23 cellular contexts compared by ENCODE assay signal in genomic region chr4:5804656-5805055, GRCh38.
A peak's percentile ranks its signal among the peaks of the same experiment; 100 is the strongest.
DNase-seq lines count a peak whose midpoint lies in the region; ATAC-seq and TF ChIP-seq lines count a peak whose summit lies in the region.
"Had no signal": no experiment of that assay in that cellular context is flagged by ENCODE, and none has a peak within 500 bp of the region (broad histone marks: within the 10 kb centered on the region; RNA-seq: fewer than 3 reads in every experiment).

No MANE protein-coding gene starts in this region.

- TF ChIP-seq CTCF in 22Rv1 (IDR thresholded peaks at IDR 0.05), result peak; percentile 52
- peak; percentile 17; the same call in 1 of the 3 replicates for TF ChIP-seq CTCF in GM12872 (IDR thresholded peaks at IDR 0.05; ENCODE audit: insufficient read depth, low read depth, low read length)
- TF ChIP-seq CTCF in NB4 (IDR thresholded peaks at IDR 0.05; ENCODE audit: low read depth, low read length), result peak; percentile 92
- peak; percentile 25 for TF ChIP-seq CTCF in epithelial cell of proximal tubule (conservative IDR thresholded peaks at IDR 0.05; ENCODE audit: low read depth, low read length)
- no peak for TF ChIP-seq CTCF in endothelial cell (IDR thresholded peaks at IDR 0.05; ENCODE audit: unreplicated experiment)
- no peak for TF ChIP-seq CTCF in A673 (conservative IDR thresholded peaks at IDR 0.05; ENCODE audit: low read depth, low read length)

- no TSS peak for BruUV-seq in A673 (replicated peaks; lab: Mats Ljungman, UMichigan)

- H3K4me3 Mint-ChIP-seq in endothelial cell (ENCODE audit: unreplicated experiment), result no peak overlapping the region
- H3K4me3 Mint-ChIP-seq: activated CD8-positive, alpha-beta T cell treated with anti-CD3 and anti-CD28 coated beads, Interleukin-2, amount 10 ng/mL, durations not matched to agents 7 days and 5 days; CD4-positive, CD25-positive, alpha-beta regulatory T cell; dendritic cell treated with granulocyte-macrophage colony-stimulating factor and Interleukin-4, amounts not matched to agents 40 ng/mL and 50 ng/mL, for 4 days; mesothelial cell of epicardium; natural killer cell had no signal

- H3K9me3 Mint-ChIP-seq in endothelial cell (ENCODE audit: unreplicated experiment), result no peaks in the 10 kb centered on the region
- H3K9me3 Mint-ChIP-seq: CD4-positive, CD25-positive, alpha-beta regulatory T cell; dendritic cell treated with granulocyte-macrophage colony-stimulating factor and Interleukin-4, amounts not matched to agents 40 ng/mL and 50 ng/mL, for 4 days; mesothelial cell of epicardium; natural killer cell had no signal

- H3K27me3 Mint-ChIP-seq in endothelial cell (ENCODE audit: unreplicated experiment), result no peaks in the 10 kb centered on the region
- H3K27me3 Mint-ChIP-seq: dendritic cell treated with granulocyte-macrophage colony-stimulating factor and Interleukin-4, amounts not matched to agents 40 ng/mL and 50 ng/mL, for 4 days had no signal

- TF ChIP-seq POLR2A in NB4 (IDR thresholded peaks at IDR 0.05; ENCODE audit: extremely low read depth, insufficient read length), result no peak

- H3K4me3 ChIP-seq in NB4 (ENCODE audit: low read depth, low read length) (no peak overlapping the region), epithelial cell of proximal tubule (ENCODE audit: low read depth, low read length) (no peak overlapping the region), A673 (ENCODE audit: low read depth, low read length, poor library complexity, severe bottlenecking) (no peak overlapping the region)
- H3K4me3 ChIP-seq: adrenal gland, cardiac muscle cell, right atrium auricular region had no signal

- H3K4me1 ChIP-seq in A673 (ENCODE audit: insufficient read depth, low read length, poor library complexity, severe bottlenecking), result no peaks in the 10 kb centered on the region
- H3K4me1 ChIP-seq: adrenal gland, right atrium auricular region had no signal

- H3K4me1 Mint-ChIP-seq in endothelial cell (ENCODE audit: unreplicated experiment), result peaks cover 11% of the 10 kb centered on the region
- H3K4me1 Mint-ChIP-seq: CD4-positive, CD25-positive, alpha-beta regulatory T cell; mesothelial cell of epicardium; natural killer cell had no signal

- H3K27ac ChIP-seq in 22Rv1 (no peak overlapping the region), A673 (ENCODE audit: low read depth, low read length, poor library complexity, severe bottlenecking) (no peak overlapping the region)
- H3K27ac ChIP-seq: adrenal gland, cardiac muscle cell, right atrium auricular region, RWPE1 had no signal

- POLR2A ChIA-PET in A673 (lab: Charles Lee; ENCODE audit: low non-redundant PET), result interaction anchor here (0.6 kb wide), 1 partner anchor 753 kb away, joined by 3 read pairs; the partner anchor contains the start of gene STK32B

- intact Hi-C loops in A673 (cut with micrococcal nuclease; ENCODE audit: unreplicated experiment), result no loop called here

- H3K36me3 ChIP-seq in A673 (ENCODE audit: insufficient read depth, low read length, poor library complexity, severe bottlenecking), result peaks cover 12% of the 10 kb centered on the region

- peaks cover 31% of the 10 kb centered on the region for H3K36me3 Mint-ChIP-seq in endothelial cell (ENCODE audit: low read depth, unreplicated experiment)
- H3K36me3 Mint-ChIP-seq: CD4-positive, CD25-positive, alpha-beta regulatory T cell; natural killer cell had no signal

- H3K27ac Mint-ChIP-seq in endothelial cell (ENCODE audit: unreplicated experiment), result no peak overlapping the region
- H3K27ac Mint-ChIP-seq: activated CD8-positive, alpha-beta T cell treated with anti-CD3 and anti-CD28 coated beads, Interleukin-2, amount 10 ng/mL, durations not matched to agents 7 days and 5 days; CD4-positive, CD25-positive, alpha-beta regulatory T cell; dendritic cell treated with granulocyte-macrophage colony-stimulating factor and Interleukin-4, amounts not matched to agents 40 ng/mL and 50 ng/mL, for 4 days; mesothelial cell of epicardium; natural killer cell had no signal

- H3K27me3 ChIP-seq in A673 (replicated peaks; ENCODE audit: insufficient read depth, low read depth, low read length, poor library complexity), result no peaks in the 10 kb centered on the region
- H3K27me3 ChIP-seq: adrenal gland, cardiac muscle cell, right atrium auricular region had no signal

- CTCF ChIA-PET in A673 (lab: Charles Lee), result no interaction called here

- H3K9me3 ChIP-seq in A673 (ENCODE audit: low read depth, low read length, poor library complexity, severe bottlenecking), result no peaks in the 10 kb centered on the region
- H3K9me3 ChIP-seq: adrenal gland, right atrium auricular region had no signal

- no peak for ATAC-seq in GM18858 (IDR thresholded peaks at IDR 0.05; ENCODE audit: unreplicated experiment)
- ATAC-seq: activated CD8-positive, alpha-beta T cell treated with anti-CD3 and anti-CD28 coated beads, Interleukin-2, amount 10 ng/mL, durations not matched to agents 7 days and 5 days; natural killer cell had no signal

- DNase-seq in NB4 (ENCODE audit: low read depth), result peak; percentile 41
- no peak for DNase-seq in epithelial cell of proximal tubule (ENCODE audit: low read depth)
- DNase-seq in endothelial cell (ENCODE audit: low spot score), result no peak
- no peak for DNase-seq in A673 (ENCODE audit: low spot score)
- DNase-seq in NCI-H1930 (lab: John Stamatoyannopoulos, UW), result no peak
- DNase-seq: activated CD4-positive, CD25-positive, alpha-beta regulatory T cell treated with anti-CD3 and anti-CD28 coated beads, Interleukin-2, amount 50 U/mL, for 72 hours; activated CD8-positive, alpha-beta T cell treated with anti-CD3 and anti-CD28 coated beads, Interleukin-2, amount 10 ng/mL, durations not matched to agents 7 days and 5 days; activated gamma-delta T cell; adrenal gland; CD4-positive, CD25-positive, alpha-beta regulatory T cell; DMS 273 treated with DMSO at 0.1 percent for 48 hours; natural killer cell; NCI-H2107; NCI-H510A treated with DMSO at 0.1 percent for 48 hours; trophoblast cell had no signal

Comparison
In these comparisons a context has a peak if more than half of its experiments do, and no peak if none do; other contexts are left out.
1. CTCF ChIP-seq: peak in 22Rv1 (single experiment), GM12872 (single experiment), NB4 (single experiment) and epithelial cell of proximal tubule (single experiment); none in endothelial cell (single experiment) and A673 (single experiment).